1 cellular context compared by ENCODE assay signal in genomic region chr19:13103961-13104847, GRCh38.
TF ChIP-seq lines count a peak whose summit lies in the region.

No MANE protein-coding gene starts in this region.

TF ChIP-seq in GM12878, 131 proteins besides CTCF, POLR2A, EP300 and RAD21 (continued from another document and continues in another):
- TF ChIP-seq E2F8 (IDR thresholded peaks at IDR 0.05; ENCODE audit: low read depth, partially characterized antibody): no peak
- TF ChIP-seq JUND (IDR thresholded peaks at IDR 0.05; ENCODE audit: low read depth, low read length): no peak
- TF ChIP-seq WRNIP1 (IDR thresholded peaks at IDR 0.05; ENCODE audit: borderline replicate concordance, low read depth, low read length): no peak
- no peak for TF ChIP-seq E2F4 (IDR thresholded peaks at IDR 0.05; ENCODE audit: low read depth, low read length)
- no peak for TF ChIP-seq ELK1 (IDR thresholded peaks at IDR 0.05; ENCODE audit: low read depth, low read length)
- TF ChIP-seq POLR2AphosphoS5 (IDR thresholded peaks at IDR 0.05; ENCODE audit: low read length): no peak
- no peak for TF ChIP-seq CEBPB (IDR thresholded peaks at IDR 0.05; ENCODE audit: borderline replicate concordance in 1 of 2, low read depth in 2 of 2, low read length in 2 of 2)
- TF ChIP-seq POLR2AphosphoS2 (IDR thresholded peaks at IDR 0.05; ENCODE audit: low read depth, low read length): no peak
- no peak for TF ChIP-seq ZNF217 (IDR thresholded peaks at IDR 0.05)
- TF ChIP-seq EZH2 (IDR thresholded peaks at IDR 0.05; ENCODE audit: borderline replicate concordance, control insufficient read depth, low read depth, low read length): no peak
- TF ChIP-seq STAT1 (conservative IDR thresholded peaks at IDR 0.05): no peak
- TF ChIP-seq TAF1 (IDR thresholded peaks at IDR 0.05; ENCODE audit: borderline replicate concordance, low read depth, low read length): no peak
- TF ChIP-seq GABPA (IDR thresholded peaks at IDR 0.05; ENCODE audit: low read depth): peak; percentile 76
- TF ChIP-seq JUNB (IDR thresholded peaks at IDR 0.05): no peak
- no peak for TF ChIP-seq ZNF592 (IDR thresholded peaks at IDR 0.05)
- TF ChIP-seq NR2F1 (conservative IDR thresholded peaks at IDR 0.05): peak; percentile 45; the same call in 1 of the 2 replicates
- peak; percentile 75; the same call in 1 of the 2 replicates for TF ChIP-seq SMARCA5 (IDR thresholded peaks at IDR 0.05)
- TF ChIP-seq ZNF687 (IDR thresholded peaks at IDR 0.05): peak; percentile 77
- no peak for TF ChIP-seq PKNOX1 (IDR thresholded peaks at IDR 0.05)
- TF ChIP-seq MYB (IDR thresholded peaks at IDR 0.05; ENCODE audit: borderline replicate concordance, low read depth, low read length): no peak
- TF ChIP-seq RELB (IDR thresholded peaks at IDR 0.05; ENCODE audit: low read depth): peak; percentile 49; the same call in 1 of the 2 replicates
- no peak for TF ChIP-seq MLLT1 (IDR thresholded peaks at IDR 0.05)
- peak; percentile 65; the same call in 1 of the 2 replicates for TF ChIP-seq TCF12 (IDR thresholded peaks at IDR 0.05; ENCODE audit: low read depth, low read length)
- TF ChIP-seq USF2 (IDR thresholded peaks at IDR 0.05; ENCODE audit: borderline replicate concordance, low read depth, low read length): no peak
- TF ChIP-seq SKIL (IDR thresholded peaks at IDR 0.05; ENCODE audit: low read depth, poor library complexity, severe bottlenecking): no peak
- peak; percentile 45; the same call in 1 of the 2 replicates for TF ChIP-seq RB1 (IDR thresholded peaks at IDR 0.05; ENCODE audit: borderline replicate concordance)
- TF ChIP-seq NFXL1 (IDR thresholded peaks at IDR 0.05; ENCODE audit: borderline replicate concordance): no peak
- TF ChIP-seq STAT3 (IDR thresholded peaks at IDR 0.05; ENCODE audit: low read depth, low read length): no peak
- TF ChIP-seq ZBTB33 (IDR thresholded peaks at IDR 0.05): peak; percentile 38; the same call in 1 of the 2 replicates
- TF ChIP-seq ZZZ3 (IDR thresholded peaks at IDR 0.05; ENCODE audit: control insufficient read depth, insufficient read length, low read depth): no peak
- peak; percentile 69 for TF ChIP-seq YY1 (IDR thresholded peaks at IDR 0.05; ENCODE audit: low read depth, low read length)
- no peak for TF ChIP-seq LARP7 (IDR thresholded peaks at IDR 0.05)
